10 cellular contexts compared by ENCODE assay signal in genomic region chr6:163335671-163336545, GRCh38.
DNase-seq lines count a peak whose midpoint lies in the region; ATAC-seq and TF ChIP-seq lines count a peak whose summit lies in the region.
"Had no signal": no experiment of that assay in that cellular context is flagged by ENCODE, and none has a peak within 500 bp of the region (broad histone marks: within the 10 kb centered on the region; RNA-seq: fewer than 3 reads in every experiment).

No MANE protein-coding gene starts in this region.

- TF ChIP-seq CTCF in CD14-positive monocyte (IDR thresholded peaks at IDR 0.05) (no peak), sigmoid colon (IDR thresholded peaks at IDR 0.05) (no peak), foreskin keratinocyte (conservative IDR thresholded peaks at IDR 0.05) (no peak)

- H3K4me1 Mint-ChIP-seq in CD14-positive monocyte = peaks cover 30% of the 10 kb centered on the region

- peaks cover 4 to 14% (median 5%) of the 10 kb centered on the region in 3 donors for H3K27me3 Mint-ChIP-seq in CD14-positive monocyte (ENCODE audit: low read depth in 3 of 3)

- H3K9me3 Mint-ChIP-seq in CD14-positive monocyte = peaks cover 0 to 2% (median 0%) of the 10 kb centered on the region in 7 donors
- H3K9me3 Mint-ChIP-seq: naive B cell had no signal

- peak overlapping the region in 1 of 4 donors; percentile 8 for H3K4me3 ChIP-seq in sigmoid colon

- no peaks in the 10 kb centered on the region for H3K36me3 Mint-ChIP-seq in CD14-positive monocyte

- no peaks in the 10 kb centered on the region for H3K27me3 ChIP-seq in layer of hippocampus (ENCODE audit: control insufficient read depth, insufficient read depth, low read length)
- H3K27me3 ChIP-seq in sigmoid colon = no peaks in the 10 kb centered on the region
- no peaks in the 10 kb centered on the region for H3K27me3 ChIP-seq in foreskin keratinocyte

- TF ChIP-seq POLR2A in sigmoid colon (IDR thresholded peaks at IDR 0.05) = no peak

- WGBS in sigmoid colon, 2 donors = 52 to 77% methylated on average over 29 of the region's 29 CpGs

- H3K27ac Mint-ChIP-seq in CD14-positive monocyte = peak overlapping the region in 2 of 7 donors; percentile 73 to 76

- intact Hi-C loops in CD14-positive monocyte (cut with micrococcal nuclease) = no loop called here
- intact Hi-C loops in sigmoid colon (cut with DNase I) = no loop called here

- H3K36me3 ChIP-seq in sigmoid colon = no peaks in the 10 kb centered on the region

- no peak for TF ChIP-seq EP300 in sigmoid colon (IDR thresholded peaks at IDR 0.05)

- no peaks in the 10 kb centered on the region for H3K9me3 ChIP-seq in sigmoid colon

- peak overlapping the region; percentile 34 to 86 for H3K4me3 Mint-ChIP-seq in CD14-positive monocyte

- peak overlapping the region; percentile 99 for H3K27ac ChIP-seq in layer of hippocampus (ENCODE audit: low read depth, low read length)
- peak overlapping the region; percentile 39 to 70 (median 63) for H3K27ac ChIP-seq in sigmoid colon
- H3K27ac ChIP-seq in foreskin keratinocyte = no peak overlapping the region

- DNase-seq in CD14-positive monocyte (ENCODE audit: low spot score) = no peak
- peak; percentile 35 to 92 for DNase-seq in dermis microvascular lymphatic vessel endothelial cell (ENCODE audit: low read depth in 2 of 2)
- peak; percentile 78 for DNase-seq in sigmoid colon
- no peak for DNase-seq in foreskin melanocyte
- no peak for DNase-seq in NCI-H345 (lab: John Stamatoyannopoulos, UW)
- DNase-seq in foreskin keratinocyte = no peak
- DNase-seq: anterior cingulate cortex, naive B cell had no signal

- H3K4me1 ChIP-seq in sigmoid colon (peaks cover 0 to 18% (median 8%) of the 10 kb centered on the region in 4 donors), foreskin keratinocyte (no peaks in the 10 kb centered on the region)

- no peak for ATAC-seq in foreskin keratinocyte
- ATAC-seq in HG02840 (IDR thresholded peaks at IDR 0.05; ENCODE audit: low FRiP score, unreplicated experiment) = no peak

Comparison
In these comparisons a context has a peak if more than half of its experiments do, and no peak if none do; other contexts are left out.
1. DNase-seq: peak in dermis microvascular lymphatic vessel endothelial cell (2 of 2) and sigmoid colon (single experiment); none in CD14-positive monocyte (single experiment), foreskin melanocyte (single experiment), NCI-H345 (single experiment) and foreskin keratinocyte (0 of 2).